In the genomic region with DNA sequence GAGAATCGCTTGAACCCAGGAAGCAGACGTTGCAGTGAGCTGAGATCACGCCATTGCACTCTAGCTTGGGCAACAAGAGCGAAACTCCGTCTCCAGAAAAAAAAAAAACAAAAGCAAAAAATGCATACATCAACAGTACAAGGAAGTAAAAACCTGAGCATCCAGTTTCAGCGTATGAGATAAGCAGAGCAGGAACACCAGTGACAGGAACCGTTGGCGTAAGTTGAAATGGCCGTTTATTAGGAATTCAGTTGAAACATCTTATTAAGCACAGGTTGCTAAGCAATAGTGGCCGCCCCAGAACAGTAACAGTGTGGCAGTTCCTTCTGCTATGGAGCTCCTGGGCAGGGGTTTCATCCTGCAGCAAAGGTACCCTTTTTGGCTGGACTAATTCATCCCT, we compare ENCODE assay signal across 10 cellular contexts.
"Had no signal": no experiment of that assay in that cellular context is flagged by ENCODE, and none has a peak within 500 bp of the region (broad histone marks: within the 10 kb centered on the region; RNA-seq: fewer than 3 reads in every experiment).

No MANE protein-coding gene starts in this region.

- DNase-seq: activated CD8-positive, alpha-beta memory T cell treated with anti-CD3 and anti-CD28 coated beads, Interleukin-2, amount 50 U/mL, for 4 hours; activated CD8-positive, alpha-beta T cell treated with anti-CD3 and anti-CD28 coated beads for 36 hours; activated naive CD8-positive, alpha-beta T cell treated with anti-CD3 and anti-CD28 coated beads, Interleukin-2, amount 10 ng/mL, durations not matched to agents 7 days and 5 days; activated T-cell treated with anti-CD3 and anti-CD28 coated beads, Interleukin-2, amount 50 U/mL, for 72 hours; anterior cingulate cortex; heart left ventricle; ovary; stimulated activated CD4-positive, alpha-beta T cell treated with anti-CD3 and anti-CD28 coated beads, Interleukin-4, amount 100 ng/mL, for 24 hours; testis had no signal

- H3K27ac ChIP-seq: heart left ventricle, neural progenitor cell, ovary, testis had no signal

- ATAC-seq: activated CD8-positive, alpha-beta T cell treated with anti-CD3 and anti-CD28 coated beads for 36 hours; activated T-cell treated with anti-CD3 and anti-CD28 coated beads, Interleukin-2, amount 50 U/mL, for 72 hours; heart left ventricle had no signal
